9 cellular contexts compared by ENCODE assay signal in genomic region chr15:41661529-41662225, GRCh38. TPM values are rescaled to one million over a fixed set of nuclear protein-coding genes. Genes with fewer than 3 reads are reported as not detected.
A peak's percentile ranks its signal among the peaks of the same experiment; 100 is the strongest.
DNase-seq lines count a peak whose midpoint lies in the region; ATAC-seq and FAIRE-seq lines count a peak whose summit lies in the region.
"Had no signal": no experiment of that assay in that cellular context is flagged by ENCODE, and none has a peak within 500 bp of the region (broad histone marks: within the 10 kb centered on the region; RNA-seq: fewer than 3 reads in every experiment).

No MANE protein-coding gene starts in this region.

- FAIRE-seq in small intestine (lab: Jason Lieb, UNC) = no peak
- FAIRE-seq: colon had no signal

- peak overlapping the region; percentile 75 for H3K27ac ChIP-seq in caudate nucleus (ENCODE audit: low read depth, low read length)
- peak overlapping the region; percentile 33 to 98 for H3K27ac ChIP-seq in small intestine (ENCODE audit: low read depth in 1 of 2, low read length in 1 of 2)

- H3K9me3 ChIP-seq in small intestine (ENCODE audit: control insufficient read depth, low read depth) = no peaks in the 10 kb centered on the region

- peak overlapping the region; percentile 14 to 61 for H3K4me3 ChIP-seq in small intestine (ENCODE audit: low read depth in 1 of 2, low read length in 2 of 2)

- DNase-seq in Caki2 (ENCODE audit: low read depth) = peak; percentile 76
- peak; percentile 85 for DNase-seq in NCI-H2227 treated with DMSO at 0.1 percent for 48 hours (lab: John Stamatoyannopoulos, UW)
- DNase-seq in activated CD4-positive, CD25-positive, alpha-beta regulatory T cell treated with anti-CD3 and anti-CD28 coated beads, Interleukin-2, amount 50 U/mL, for 16 hours (ENCODE audit: low read depth, low spot score) = peak; percentile 29
- peak in 59 of 61 donors; percentile 40 to 91 (median 77) for DNase-seq in caudate nucleus (lab: John Stamatoyannopoulos, UW)
- peak; percentile 81 for DNase-seq in inferior parietal cortex (ENCODE audit: extremely low spot score)
- DNase-seq in small intestine = peak; percentile 77

- ATAC-seq in HG02571 (IDR thresholded peaks at IDR 0.05; ENCODE audit: unreplicated experiment) (peak; percentile 34), HG03520 (IDR thresholded peaks at IDR 0.05; ENCODE audit: unreplicated experiment) (no peak)

- H3K27me3 ChIP-seq in small intestine (ENCODE audit: control insufficient read depth in 2 of 2, insufficient read depth in 2 of 2, low read length in 2 of 2) = no peaks in the 10 kb centered on the region

- in situ Hi-C loops in Caki2 (cut with HindIII; ENCODE audit: low pct_unique_long_range_greater_than_20kb, low sequenced_read_pairs) = no loop called here

- H3K4me1 ChIP-seq in small intestine (ENCODE audit: control insufficient read depth in 2 of 2, insufficient read depth in 1 of 2, low read depth in 1 of 2, low read length in 1 of 2) = peaks cover 2 to 3% of the 10 kb centered on the region in 2 donors

- WGBS in small intestine, 3 donors = 0 to 1% (median 1%) methylated on average over 40 to 44 of the region's 44 CpGs

- H3K36me3 ChIP-seq in small intestine (ENCODE audit: control insufficient read depth in 2 of 2, insufficient read depth in 2 of 2, low read length in 2 of 2) = no peaks in the 10 kb centered on the region

RNA-seq across cellular contexts. Expression of gene MGA, which starts 1.5 kb away (rescaled TPM):
- 21.0 and 36.1 TPM in 2 replicates for total RNA-seq in Caki2 (2014; rRNA removed; shearing (Covaris generic); ENCODE audit: low replicate concordance)
- polyA plus RNA-seq in small intestine = 1 to 10 TPM; 1.4 to 3.8 (median 3.6) TPM

Comparison
In these comparisons a context has a peak if more than half of its experiments do, and no peak if none do; other contexts are left out.
1. DNase-seq: peak in every context shown above with its lines; median percentile 85 in NCI-H2227 treated with DMSO at 0.1 percent for 48 hours; 81 in inferior parietal cortex; 77 in caudate nucleus; 77 in small intestine; 76 in Caki2; 29 in activated CD4-positive, CD25-positive, alpha-beta regulatory T cell treated with anti-CD3 and anti-CD28 coated beads, Interleukin-2, amount 50 U/mL, for 16 hours.